32 cellular contexts compared by ENCODE assay signal in the genomic region with DNA sequence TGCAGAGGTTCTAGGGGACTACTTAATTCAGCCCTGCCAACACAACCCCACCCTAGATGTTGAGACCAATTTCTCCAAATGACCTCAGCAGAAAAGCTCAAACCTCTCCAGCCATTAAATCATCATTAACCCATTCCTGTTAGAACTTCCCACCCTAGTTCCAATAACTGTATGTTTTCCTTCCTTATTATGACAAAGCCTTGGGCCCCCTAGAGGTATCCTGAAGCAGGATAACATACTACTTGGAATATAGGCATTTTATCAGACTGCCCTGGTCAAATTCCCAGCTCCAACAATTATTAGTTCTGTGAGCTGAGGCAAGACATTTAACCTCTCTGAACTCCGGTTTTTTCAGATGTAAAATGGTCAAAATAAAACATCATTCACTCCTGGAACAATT.
DNase-seq lines count a peak whose midpoint lies in the region; ATAC-seq and TF ChIP-seq lines count a peak whose summit lies in the region.
"Had no signal": no experiment of that assay in that cellular context is flagged by ENCODE, and none has a peak within 500 bp of the region (broad histone marks: within the 10 kb centered on the region; RNA-seq: fewer than 3 reads in every experiment).

No MANE protein-coding gene starts in this region.

- 0 out of 2 replicates have a peak, but pooled peaks have one; percentile 49 for ATAC-seq in HCT116
- ATAC-seq in HG03439 (IDR thresholded peaks at IDR 0.05; ENCODE audit: unreplicated experiment) = no peak
- ATAC-seq: activated T-helper 17 cell treated with anti-CD3 and anti-CD28 coated beads, Interleukin-2, amount 50 U/mL, for 72 hours; gastroesophageal sphincter; GM12878; left ventricle myocardium superior; naive thymus-derived CD4-positive, alpha-beta T cell; stimulated activated naive CD8-positive, alpha-beta T cell treated with anti-CD3 and anti-CD28 coated beads, Interleukin-15, Interleukin-2, amounts not matched to agents 100 U/mL and 50 U/mL, for 24 hours; WTC11 had no signal

- H3K36me3 ChIP-seq in HCT116 (ENCODE audit: control insufficient read depth in 1 of 2, insufficient read depth in 2 of 2, low read length in 2 of 2) = no peaks in the 10 kb centered on the region
- no peaks in the 10 kb centered on the region for H3K36me3 ChIP-seq in effector memory CD4-positive, alpha-beta T cell (ENCODE audit: control insufficient read depth, insufficient read depth, low read length)
- H3K36me3 ChIP-seq: gastroesophageal sphincter, right atrium auricular region, thoracic aorta, vagina had no signal

- DNase-seq in AG09309 (ENCODE audit: low read depth) (no peak), HCT116 (ENCODE audit: low read depth, low spot score) (no peak), astrocyte of the spinal cord (ENCODE audit: low read depth, low spot score) (no peak), nephron progenitor cell (no peak), NCI-H2029 (lab: John Stamatoyannopoulos, UW) (no peak)
- no peak for DNase-seq in effector memory CD4-positive, alpha-beta T cell
- no peak for DNase-seq in stimulated activated naive CD4-positive, alpha-beta T cell treated with Interleukin-2 at 50 U/mL for 16 hours (lab: John Stamatoyannopoulos, UW)
- DNase-seq: activated CD4-positive, alpha-beta T cell treated with anti-CD3 and anti-CD28 coated beads, Interleukin-2, amount 50 U/mL, for 4 hours; activated CD8-positive, alpha-beta memory T cell treated with anti-CD3 and anti-CD28 coated beads, Interleukin-2, amount 50 U/mL, for 48 hours; aorta; CD8-positive, alpha-beta memory T cell; DMS79 treated with DMSO at 0.1 percent for 48 hours; erythroblast; left ventricle myocardium superior; naive thymus-derived CD4-positive, alpha-beta T cell; NCI-H1048; NCI-H187; NCI-H748 treated with DMSO at 0.1 percent for 48 hours; stimulated activated CD4-positive, alpha-beta T cell treated with anti-CD3 and anti-CD28 coated beads, Interleukin-4, amount 100 ng/mL, for 1 hour; stimulated activated naive CD8-positive, alpha-beta T cell treated with anti-CD3 and anti-CD28 coated beads, Interleukin-15, Interleukin-2, amounts not matched to agents 100 U/mL and 50 U/mL, for 24 hours; T-helper 9 cell had no signal

- H3K79me2 ChIP-seq in HCT116 (ENCODE audit: insufficient read depth, low read length) = no peaks in the 10 kb centered on the region

- POLR2A ChIA-PET in HCT116 (lab: Charles Lee) = interaction anchor here (0.6 kb wide), 1 partner anchor 1610 kb away, joined by 4 read pairs; no protein-coding TSS in a partner anchor

- H3K4me1 Mint-ChIP-seq in nephron progenitor cell = peaks cover 19% of the 10 kb centered on the region
- H3K4me1 Mint-ChIP-seq: activated T-helper 17 cell treated with anti-CD3 and anti-CD28 coated beads, Interleukin-2, amount 50 U/mL, for 72 hours; CD8-positive, alpha-beta memory T cell had no signal

- intact Hi-C loops in HCT116 (cut with micrococcal nuclease) = no loop called here

- TF ChIP-seq RAD21 in HCT116 (IDR thresholded peaks at IDR 0.05; ENCODE audit: low read depth) = no peak

- H3K4me3 ChIP-seq in AG09309 (ENCODE audit: control insufficient read depth, low read depth, low read length) (no peak overlapping the region), HCT116 (replicated peaks in 1 of 2; ENCODE audit: low read depth in 1 of 2, low read length in 2 of 2) (no peak overlapping the region), astrocyte of the spinal cord (ENCODE audit: low read depth, low read length) (no peak overlapping the region)
- H3K4me3 ChIP-seq in effector memory CD4-positive, alpha-beta T cell (ENCODE audit: insufficient read depth, low read depth, low read length, poor library complexity, severe bottlenecking) = no peak overlapping the region
- H3K4me3 ChIP-seq: gastroesophageal sphincter, GM12878, right atrium auricular region, thoracic aorta, vagina had no signal

- H3K9me2 ChIP-seq in HCT116 (ENCODE audit: insufficient read depth) = no peaks in the 10 kb centered on the region

- H3K9me3 Mint-ChIP-seq in nephron progenitor cell = no peaks in the 10 kb centered on the region
- H3K9me3 Mint-ChIP-seq: mesothelial cell of epicardium, WTC11 had no signal

- H4K20me1 ChIP-seq in HCT116 (ENCODE audit: insufficient read depth) = no peaks in the 10 kb centered on the region

- TF ChIP-seq CTCF in AG09309 (IDR thresholded peaks at IDR 0.05; ENCODE audit: control insufficient read depth, insufficient read depth, low read depth, low read length, missing control alignments) = peak; percentile 21
- TF ChIP-seq CTCF in HCT116 (IDR thresholded peaks at IDR 0.05 in 2 of 3, conservative IDR thresholded peaks at IDR 0.05 in 1 of 3; ENCODE audit: borderline replicate concordance in 1 of 3, insufficient read depth in 1 of 3, low read depth in 2 of 3, low read length in 2 of 3) = peak in 1 of 3 experiments; percentile 21; a peak in 1 of 6 replicates
- peak; percentile 18 for TF ChIP-seq CTCF in astrocyte of the spinal cord (IDR thresholded peaks at IDR 0.05; ENCODE audit: low read depth, low read length)
- TF ChIP-seq CTCF in nephron progenitor cell (IDR thresholded peaks at IDR 0.05) = peak; percentile 23

- no peaks in the 10 kb centered on the region for H3K4me1 ChIP-seq in HCT116 (ENCODE audit: control insufficient read depth in 1 of 2, insufficient read depth in 2 of 2, low read length in 2 of 2)
- H3K4me1 ChIP-seq in effector memory CD4-positive, alpha-beta T cell (ENCODE audit: control insufficient read depth, insufficient read depth, low read length, poor library complexity, severe bottlenecking) = no peaks in the 10 kb centered on the region
- H3K4me1 ChIP-seq: gastroesophageal sphincter, right atrium auricular region, vagina had no signal

- in situ Hi-C loops in astrocyte of the spinal cord (cut with HindIII; ENCODE audit: low sequenced_read_pairs) = no loop called here

- H3K4me3 Mint-ChIP-seq in nephron progenitor cell = no peak overlapping the region
- H3K4me3 Mint-ChIP-seq: activated naive CD8-positive, alpha-beta T cell; activated T-helper 17 cell treated with anti-CD3 and anti-CD28 coated beads, Interleukin-2, amount 50 U/mL, for 72 hours; CD8-positive, alpha-beta memory T cell; mesothelial cell of epicardium; naive thymus-derived CD4-positive, alpha-beta T cell; WTC11 had no signal

- no peak overlapping the region for H3K4me2 ChIP-seq in HCT116 (ENCODE audit: low read length)

- H3K36me3 Mint-ChIP-seq in nephron progenitor cell (ENCODE audit: low read depth) = no peaks in the 10 kb centered on the region
- H3K36me3 Mint-ChIP-seq: activated naive CD8-positive, alpha-beta T cell; CD8-positive, alpha-beta memory T cell; mesothelial cell of epicardium; naive thymus-derived CD4-positive, alpha-beta T cell; WTC11 had no signal

- no peak for TF ChIP-seq POLR2A in HCT116 (IDR thresholded peaks at IDR 0.05; ENCODE audit: borderline replicate concordance, extremely low read depth, insufficient read depth, insufficient read length)

- CTCF ChIA-PET in HCT116 (lab: Charles Lee) = interaction anchor here (0.8 kb wide), 1 partner anchor 91 kb away, joined by 3 read pairs; no protein-coding TSS in a partner anchor

- H3K27ac Mint-ChIP-seq in nephron progenitor cell = no peak overlapping the region
- H3K27ac Mint-ChIP-seq: activated naive CD8-positive, alpha-beta T cell; activated T-helper 17 cell treated with anti-CD3 and anti-CD28 coated beads, Interleukin-2, amount 50 U/mL, for 72 hours; CD8-positive, alpha-beta memory T cell; mesothelial cell of epicardium; naive thymus-derived CD4-positive, alpha-beta T cell; WTC11 had no signal

- BruUV-seq in HCT116 (replicated peaks; lab: Mats Ljungman, UMichigan) = no TSS peak

- no peaks in the 10 kb centered on the region for H3K27me3 ChIP-seq in HCT116 (ENCODE audit: insufficient read depth, low read length)
- H3K27me3 ChIP-seq in effector memory CD4-positive, alpha-beta T cell (replicated peaks; ENCODE audit: control insufficient read depth, insufficient read depth, low read length, poor library complexity, severe bottlenecking) = no peaks in the 10 kb centered on the region
- H3K27me3 ChIP-seq: gastroesophageal sphincter, right atrium auricular region, vagina had no signal

- no peak overlapping the region for H3K9ac ChIP-seq in HCT116 (ENCODE audit: low read length)

- peaks cover 8% of the 10 kb centered on the region for H3K27me3 Mint-ChIP-seq in nephron progenitor cell (ENCODE audit: low read depth, poor library complexity)
- H3K27me3 Mint-ChIP-seq: activated naive CD8-positive, alpha-beta T cell; activated T-helper 17 cell treated with anti-CD3 and anti-CD28 coated beads, Interleukin-2, amount 50 U/mL, for 72 hours; CD8-positive, alpha-beta memory T cell; naive thymus-derived CD4-positive, alpha-beta T cell had no signal

- H3K27ac ChIP-seq in HCT116 (ENCODE audit: low read depth, low read length) = no peak overlapping the region
- no peak overlapping the region for H3K27ac ChIP-seq in effector memory CD4-positive, alpha-beta T cell (ENCODE audit: insufficient read depth, low read length, poor library complexity, severe bottlenecking)
- H3K27ac ChIP-seq: gastroesophageal sphincter, right atrium auricular region, RWPE1, thoracic aorta, vagina had no signal

- no peak overlapping the region for H2AFZ ChIP-seq in HCT116 (ENCODE audit: low read depth, low read length, poor library complexity, severe bottlenecking)

- RAD21 ChIA-PET in HCT116 (lab: Charles Lee; ENCODE audit: low non-redundant PET in 1 of 2, low total read pairs in 2 of 2, uncharacterized antibody in 2 of 2, unreplicated experiment in 2 of 2) = no interaction called here

- H3K9me3 ChIP-seq in HCT116 (ENCODE audit: control insufficient read depth in 1 of 2, insufficient read depth in 1 of 2, low read depth in 1 of 2, low read length in 2 of 2) = no peaks in the 10 kb centered on the region
- H3K9me3 ChIP-seq in effector memory CD4-positive, alpha-beta T cell (ENCODE audit: control insufficient read depth, low read length) = no peaks in the 10 kb centered on the region
- H3K9me3 ChIP-seq: gastroesophageal sphincter, right atrium auricular region, thoracic aorta, vagina had no signal

TF ChIP-seq in HCT116, 20 proteins besides CTCF, POLR2A, EP300 and RAD21 (continues in another document):
- TF ChIP-seq SP1 (IDR thresholded peaks at IDR 0.05; ENCODE audit: low read depth) = no peak
- no peak for TF ChIP-seq SRF (IDR thresholded peaks at IDR 0.05; ENCODE audit: low read depth)
- no peak for TF ChIP-seq ZNF274 (IDR thresholded peaks at IDR 0.05; ENCODE audit: low read depth, low read length)
- TF ChIP-seq JUND (IDR thresholded peaks at IDR 0.05) = no peak
